In the genomic region with DNA sequence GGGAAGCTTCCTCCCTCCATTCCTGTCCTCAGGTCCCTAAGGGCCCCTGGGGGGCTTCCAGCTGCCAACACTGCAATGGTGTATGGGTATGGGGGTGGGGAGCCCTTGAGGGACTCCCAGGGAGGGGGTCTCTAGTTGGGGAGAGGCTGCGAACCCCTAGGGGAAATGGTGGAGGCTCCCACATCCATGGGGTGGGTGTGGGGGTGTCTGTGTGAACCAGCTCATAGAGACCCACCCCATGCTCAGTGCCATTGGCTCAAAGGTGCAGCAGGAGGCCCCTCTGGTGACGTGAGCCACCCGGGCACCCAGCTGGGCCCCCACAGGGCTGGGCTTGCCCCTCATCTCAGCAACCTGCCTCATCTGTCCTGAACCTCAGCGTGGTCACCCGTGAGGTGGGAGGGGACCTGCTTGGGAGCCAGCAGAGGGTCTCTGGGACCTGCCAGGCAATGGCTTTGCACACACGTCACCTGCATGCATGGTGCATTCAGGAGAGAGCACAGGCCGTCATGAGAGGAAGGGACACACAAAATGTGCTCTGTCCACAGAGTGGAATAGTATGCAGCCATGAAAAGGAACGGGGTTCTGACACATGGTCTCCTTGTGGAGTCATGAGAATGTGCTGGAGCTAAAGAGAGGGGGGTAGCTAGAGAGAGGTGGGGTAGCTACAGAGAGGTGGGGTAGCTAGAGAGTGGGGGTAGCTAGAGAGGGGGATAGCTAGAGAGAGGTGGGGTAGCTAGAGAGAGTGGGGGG, we compare ENCODE assay signal across 19 cellular contexts. TPM values are rescaled to one million over a fixed set of nuclear protein-coding genes. Genes with fewer than 3 reads are reported as not detected.
DNase-seq lines count a peak whose midpoint lies in the region; ATAC-seq and TF ChIP-seq lines count a peak whose summit lies in the region.
"Had no signal": no experiment of that assay in that cellular context is flagged by ENCODE, and none has a peak within 500 bp of the region (broad histone marks: within the 10 kb centered on the region; RNA-seq: fewer than 3 reads in every experiment).

No MANE protein-coding gene starts in this region.

- H3K9me3 Mint-ChIP-seq in type B pancreatic cell, result no peaks in the 10 kb centered on the region
- peaks cover 0 to 2% of the 10 kb centered on the region in 2 donors for H3K9me3 Mint-ChIP-seq in effector memory CD8-positive, alpha-beta T cell

- H3K4me3 Mint-ChIP-seq in type B pancreatic cell, result no peak overlapping the region
- H3K4me3 Mint-ChIP-seq in effector memory CD8-positive, alpha-beta T cell, result no peak overlapping the region
- H3K4me3 Mint-ChIP-seq: CD8-positive, alpha-beta memory T cell had no signal

- peaks cover 14% of the 10 kb centered on the region for H3K4me1 Mint-ChIP-seq in type B pancreatic cell (ENCODE audit: unreplicated experiment)
- H3K4me1 Mint-ChIP-seq in effector memory CD8-positive, alpha-beta T cell (ENCODE audit: low read depth in 2 of 2), result peaks cover 3% of the 10 kb centered on the region in 2 donors

- peak; percentile 55 for DNase-seq in activated effector memory CD4-positive, alpha-beta T cell treated with anti-CD3 and anti-CD28 coated beads, Interleukin-2, amount 50 U/mL, for 16 hours
- DNase-seq in activated effector memory CD4-positive, alpha-beta T cell treated with Interleukin-2 at 50 U/mL for 16 hours, result no peak
- DNase-seq in RPMI8226 (peak; percentile 1), left lobe of liver (ENCODE audit: low spot score) (peak; percentile 35), type B pancreatic cell (ENCODE audit: extremely low spot score, unreplicated experiment) (peak; percentile 55), medulla oblongata (ENCODE audit: extremely low spot score) (no peak)
- DNase-seq in effector memory CD8-positive, alpha-beta T cell, result no peak
- DNase-seq: C1 segment of cervical spinal cord; CD8-positive, alpha-beta memory T cell; DMS79 treated with DMSO at 0.1 percent for 48 hours; HCEC 1CT; MM.1S; NCI-H1092 treated with DMSO at 0.1 percent for 48 hours; NCI-H146; NCI-H2029 treated with DMSO at 0.1 percent for 48 hours; Right ventricle myocardium superior had no signal

- H3K27ac Mint-ChIP-seq in type B pancreatic cell, result no peak overlapping the region
- no peak overlapping the region for H3K27ac Mint-ChIP-seq in effector memory CD8-positive, alpha-beta T cell
- H3K27ac Mint-ChIP-seq: CD8-positive, alpha-beta memory T cell had no signal

- H3K27me3 Mint-ChIP-seq in type B pancreatic cell, result no peaks in the 10 kb centered on the region
- H3K27me3 Mint-ChIP-seq in effector memory CD8-positive, alpha-beta T cell, result no peaks in the 10 kb centered on the region
- H3K27me3 Mint-ChIP-seq: CD8-positive, alpha-beta memory T cell had no signal

- ATAC-seq in left lobe of liver, result no peak
- no peak for ATAC-seq in GM21381 (IDR thresholded peaks at IDR 0.05; ENCODE audit: unreplicated experiment)
- no peak for ATAC-seq in effector memory CD8-positive, alpha-beta T cell (replicated peaks)
- ATAC-seq: A549, Panc1 had no signal

- no peak for TF ChIP-seq CTCF in type B pancreatic cell (conservative IDR thresholded peaks at IDR 0.05)

- no peaks in the 10 kb centered on the region for H3K36me3 Mint-ChIP-seq in type B pancreatic cell
- no peaks in the 10 kb centered on the region for H3K36me3 Mint-ChIP-seq in effector memory CD8-positive, alpha-beta T cell (ENCODE audit: insufficient read depth)
- H3K36me3 Mint-ChIP-seq: CD8-positive, alpha-beta memory T cell had no signal

RNA-seq across cellular contexts. Expression of gene PLCXD1, which starts 22.7 kb away (rescaled TPM):
- 11.4 TPM for total RNA-seq in left lobe of liver
- 47.5 and 54.8 TPM in 2 replicates for total RNA-seq in type B pancreatic cell (ENCODE audit: low replicate concordance)

Comparison
In these comparisons a context has a peak if more than half of its experiments do, and no peak if none do; other contexts are left out.
1. DNase-seq: peak in activated effector memory CD4-positive, alpha-beta T cell treated with anti-CD3 and anti-CD28 coated beads, Interleukin-2, amount 50 U/mL, for 16 hours (single experiment), RPMI8226 (single experiment), left lobe of liver (single experiment) and type B pancreatic cell (single experiment); none in activated effector memory CD4-positive, alpha-beta T cell treated with Interleukin-2 at 50 U/mL for 16 hours (single experiment), effector memory CD8-positive, alpha-beta T cell (0 of 3) and medulla oblongata (single experiment).